Comparison of ENCODE assay signal across 35 cellular contexts in genomic region chr3:8765528-8765927, GRCh38. TPM values are rescaled to one million over a fixed set of nuclear protein-coding genes. Genes with fewer than 3 reads are reported as not detected.
A peak's percentile ranks its signal among the peaks of the same experiment; 100 is the strongest.
DNase-seq lines count a peak whose midpoint lies in the region; ATAC-seq and TF ChIP-seq lines count a peak whose summit lies in the region.
"Had no signal": no experiment of that assay in that cellular context is flagged by ENCODE, and none has a peak within 500 bp of the region (broad histone marks: within the 10 kb centered on the region; RNA-seq: fewer than 3 reads in every experiment).

No MANE protein-coding gene starts in this region.

- no peaks in the 10 kb centered on the region for H3K36me3 Mint-ChIP-seq in natural killer cell treated with Interleukin-12 subunit alpha and Interleukin-12 subunit beta and Interleukin-15 and Interleukin-18, amount 100 ng/mL, for 72 hours
- H3K36me3 Mint-ChIP-seq: IgD-negative memory B cell, naive B cell had no signal

- peak overlapping the region; percentile 78 for H3K4me3 ChIP-seq in AG04449 (ENCODE audit: low read depth, low read length)
- H3K4me3 ChIP-seq: heart left ventricle, psoas muscle, SK-N-MC, skin epidermis, suprapubic skin had no signal

- no peak for TF ChIP-seq CTCF in AG04449 (IDR thresholded peaks at IDR 0.05; ENCODE audit: insufficient read depth, low read length, missing control alignments)

- peaks cover 3 to 13% of the 10 kb centered on the region in 2 donors for H3K4me1 Mint-ChIP-seq in natural killer cell treated with Interleukin-12 subunit alpha and Interleukin-12 subunit beta and Interleukin-15 and Interleukin-18, amount 100 ng/mL, for 72 hours (ENCODE audit: low read depth in 2 of 2)

- CTCF ChIA-PET in AG04449 (lab: Yijun Ruan, JAX) = interaction anchor here (0.9 to 10.2 kb wide), 12 partner anchors 9 to 205 kb away, joined by 3 to 70 read pairs (median 3); no protein-coding TSS in a partner anchor

- ATAC-seq in natural killer cell treated with Interleukin-12 subunit alpha and Interleukin-12 subunit beta and Interleukin-15 and Interleukin-18, amount 100 ng/mL, for 72 hours = no peak
- no peak for ATAC-seq in HG03442 (IDR thresholded peaks at IDR 0.05; ENCODE audit: unreplicated experiment)
- ATAC-seq: heart left ventricle, left ventricle myocardium superior, psoas muscle had no signal

- no peaks in the 10 kb centered on the region for H3K9me3 Mint-ChIP-seq in natural killer cell treated with Interleukin-12 subunit alpha and Interleukin-12 subunit beta and Interleukin-15 and Interleukin-18, amount 100 ng/mL, for 72 hours
- H3K9me3 Mint-ChIP-seq: activated B cell treated with CpG ODN at 0.5 μM for 24 hours; activated T-helper 1 cell treated with anti-CD3 and anti-CD28 coated beads, Interleukin-12 subunit alpha, Interleukin-12 subunit beta, Interleukin-2, Interleukin-4 antibody, amounts not matched to agents 30 ng/mL and 10 ng/mL and 1 ng/mL, durations not matched to agents 14 hours and 24 hours and 36 hours; central memory CD8-positive, alpha-beta T cell; dendritic cell treated with granulocyte-macrophage colony-stimulating factor and Interleukin-4, amounts not matched to agents 40 ng/mL and 50 ng/mL, for 4 days; IgD-negative memory B cell; naive B cell had no signal

- H3K27me3 Mint-ChIP-seq in natural killer cell treated with Interleukin-12 subunit alpha and Interleukin-12 subunit beta and Interleukin-15 and Interleukin-18, amount 100 ng/mL, for 72 hours = peaks cover 16 to 25% of the 10 kb centered on the region in 2 donors

- DNase-seq in AG04449 (ENCODE audit: low read depth, low spot score) (no peak), D341Med (ENCODE audit: low spot score) (peak; percentile 2), RPMI8226 (peak; percentile 55), myocyte (ENCODE audit: low read depth) (peak; percentile 66), KG1 (lab: John Stamatoyannopoulos, UW) (no peak)
- DNase-seq in activated CD4-positive, CD25-positive, alpha-beta regulatory T cell (lab: John Stamatoyannopoulos, UW) = no peak
- DNase-seq in natural killer cell treated with Interleukin-12 subunit alpha and Interleukin-12 subunit beta and Interleukin-15 and Interleukin-18, amount 100 ng/mL, for 72 hours (ENCODE audit: low spot score) = no peak
- DNase-seq: activated B cell treated with CpG ODN at 0.5 μM for 24 hours; activated CD8-positive, alpha-beta memory T cell treated with anti-CD3 and anti-CD28 coated beads, Interleukin-2, amount 50 U/mL, for 4 hours; activated naive CD4-positive, alpha-beta T cell treated with Interleukin-2 at 50 U/mL for 16 hours; DMS79 treated with DMSO at 0.1 percent for 48 hours; foreskin melanocyte; GOT3; heart left ventricle; kidney; left ventricle myocardium superior; naive B cell; NCI-H1092 treated with DMSO at 0.1 percent for 48 hours; NCI-H1694 treated with DMSO at 0.1 percent for 48 hours; NCI-H446; NCI-H748 treated with DMSO at 0.1 percent for 48 hours; psoas muscle; stimulated activated naive CD4-positive, alpha-beta T cell treated with Interleukin-2 at 50 U/mL for 16 hours; T-helper 1 cell had no signal

- H3K27ac Mint-ChIP-seq in natural killer cell treated with Interleukin-12 subunit alpha and Interleukin-12 subunit beta and Interleukin-15 and Interleukin-18, amount 100 ng/mL, for 72 hours = no peak overlapping the region
- H3K27ac Mint-ChIP-seq: activated B cell treated with CpG ODN at 0.5 μM for 24 hours; activated T-helper 1 cell treated with anti-CD3 and anti-CD28 coated beads, Interleukin-12 subunit alpha, Interleukin-12 subunit beta, Interleukin-2, Interleukin-4 antibody, amounts not matched to agents 30 ng/mL and 10 ng/mL and 1 ng/mL, durations not matched to agents 14 hours and 24 hours and 36 hours; dendritic cell treated with granulocyte-macrophage colony-stimulating factor and Interleukin-4, amounts not matched to agents 40 ng/mL and 50 ng/mL, for 4 days; IgD-negative memory B cell; naive B cell had no signal

- POLR2A ChIA-PET in AG04449 (lab: Yijun Ruan, JAX) = no interaction called here

- no peak overlapping the region for H3K4me3 Mint-ChIP-seq in natural killer cell treated with Interleukin-12 subunit alpha and Interleukin-12 subunit beta and Interleukin-15 and Interleukin-18, amount 100 ng/mL, for 72 hours
- H3K4me3 Mint-ChIP-seq: activated B cell treated with CpG ODN at 0.5 μM for 24 hours; central memory CD8-positive, alpha-beta T cell; dendritic cell treated with granulocyte-macrophage colony-stimulating factor and Interleukin-4, amounts not matched to agents 40 ng/mL and 50 ng/mL, for 4 days had no signal

RNA-seq across cellular contexts. Expression of gene OXTR, which starts 3.9 kb away (rescaled TPM):
- total RNA-seq in myocyte = 4.7 and 5.1 TPM in 2 replicates
- 15.0 TPM for polyA plus RNA-seq in myocyte (2012)
- 1 to 10 TPM; 1.8 to 2.7 TPM for total RNA-seq in natural killer cell treated with Interleukin-12 subunit alpha and Interleukin-12 subunit beta and Interleukin-15 and Interleukin-18, amount 100 ng/mL, for 72 hours

RNA-seq across cellular contexts. Expression of gene CAV3, which starts 31.9 kb away (rescaled TPM):
- total RNA-seq in myocyte = 90.5 and 133 TPM in 2 replicates
- polyA plus RNA-seq in myocyte (2012) = 114 TPM
- total RNA-seq in natural killer cell treated with Interleukin-12 subunit alpha and Interleukin-12 subunit beta and Interleukin-15 and Interleukin-18, amount 100 ng/mL, for 72 hours = not detected
- total RNA-seq: A673; activated B cell treated with CpG ODN at 0.5 μM for 24 hours; activated T-helper 1 cell treated with anti-CD3 and anti-CD28 coated beads, Interleukin-12 subunit alpha, Interleukin-12 subunit beta, Interleukin-2, Interleukin-4 antibody, amounts not matched to agents 30 ng/mL and 10 ng/mL and 1 ng/mL, durations not matched to agents 14 hours and 24 hours and 36 hours; kidney; M059J; suprapubic skin; ureter had no signal
- polyA plus RNA-seq: IgD-negative memory B cell had no signal

Comparison
In these comparisons a context has a peak if more than half of its experiments do, and no peak if none do; other contexts are left out.
1. DNase-seq: peak in D341Med (single experiment), RPMI8226 (single experiment) and myocyte (single experiment); none in AG04449 (single experiment), KG1 (single experiment), activated CD4-positive, CD25-positive, alpha-beta regulatory T cell (0 of 4) and natural killer cell treated with Interleukin-12 subunit alpha and Interleukin-12 subunit beta and Interleukin-15 and Interleukin-18, amount 100 ng/mL, for 72 hours (single experiment).
2. RNA of gene CAV3, which starts 31.9 kb away (total RNA-seq): 90.5 to 133 TPM in myocyte; not detected in natural killer cell treated with Interleukin-12 subunit alpha and Interleukin-12 subunit beta and Interleukin-15 and Interleukin-18, amount 100 ng/mL, for 72 hours; every median in the first group is over 10 times any median in the second.